12 cellular contexts compared by ENCODE assay signal in the genomic region with DNA sequence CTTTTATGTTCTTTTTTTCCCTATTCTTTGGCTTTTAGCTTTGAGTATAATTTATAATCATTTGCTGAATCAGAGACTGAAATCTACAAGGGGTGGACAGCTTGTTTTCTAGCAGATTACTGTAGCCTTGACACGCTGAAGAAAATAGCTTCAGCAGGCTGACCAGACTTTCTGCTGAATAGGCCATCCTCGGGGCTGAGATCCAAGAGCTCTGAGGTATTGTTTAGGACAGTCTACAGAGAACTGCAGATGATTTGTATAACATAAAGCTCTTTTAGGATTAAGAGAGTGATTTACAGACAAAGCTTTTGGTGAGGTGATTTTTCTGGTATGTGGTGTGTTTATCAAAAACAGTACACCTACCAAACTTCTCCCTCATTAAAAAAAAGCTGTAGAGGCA. TPM values are rescaled to one million over a fixed set of nuclear protein-coding genes. Genes with fewer than 3 reads are reported as not detected.
DNase-seq lines count a peak whose midpoint lies in the region; FAIRE-seq and TF ChIP-seq lines count a peak whose summit lies in the region.
"Had no signal": no experiment of that assay in that cellular context is flagged by ENCODE, and none has a peak within 500 bp of the region (broad histone marks: within the 10 kb centered on the region; RNA-seq: fewer than 3 reads in every experiment).

No MANE protein-coding gene starts in this region.

- TF ChIP-seq CTCF in bronchial epithelial cell (IDR thresholded peaks at IDR 0.05; ENCODE audit: insufficient read depth, low read length, severe bottlenecking), result no peak
- no peak for TF ChIP-seq CTCF in keratinocyte (optimal IDR thresholded peaks at IDR 0.05 in 1 of 3, IDR thresholded peaks at IDR 0.05 in 1 of 3, conservative IDR thresholded peaks at IDR 0.05 in 1 of 3; ENCODE audit: extremely low read depth in 1 of 3, insufficient read depth in 2 of 3, low read length in 3 of 3)
- no peak for TF ChIP-seq CTCF in endodermal cell (conservative IDR thresholded peaks at IDR 0.05)

- no peak for FAIRE-seq in bronchial epithelial cell (lab: Jason Lieb, UNC)
- peak; percentile 58 for FAIRE-seq in keratinocyte (lab: Jason Lieb, UNC)

- peaks cover 5% of the 10 kb centered on the region for H3K4me1 Mint-ChIP-seq in endodermal cell

- H3K4me3 ChIP-seq in MG63, result no peak overlapping the region
- H3K4me3 ChIP-seq in bronchial epithelial cell (ENCODE audit: low read depth, low read length), result no peak overlapping the region
- no peak overlapping the region for H3K4me3 ChIP-seq in keratinocyte (ENCODE audit: control insufficient read depth in 2 of 3, extremely low read depth in 1 of 3, insufficient read depth in 2 of 3, low read depth in 1 of 3, low read length in 3 of 3)
- H3K4me3 ChIP-seq in subcutaneous abdominal adipose tissue (ENCODE audit: low read depth in 1 of 5, low read length in 5 of 5), result no peak overlapping the region
- no peak overlapping the region for H3K4me3 ChIP-seq in endodermal cell (ENCODE audit: low read length)
- H3K4me3 ChIP-seq: thoracic aorta had no signal

- H3K36me3 ChIP-seq in MG63 (peaks cover 2% of the 10 kb centered on the region), bronchial epithelial cell (ENCODE audit: control insufficient read depth, insufficient read depth, low read length) (no peaks in the 10 kb centered on the region), keratinocyte (ENCODE audit: control insufficient read depth in 2 of 2, extremely low read depth in 1 of 2, insufficient read depth in 2 of 2, low read length in 2 of 2) (peaks cover 0 to 2% of the 10 kb centered on the region in 2 experiments), subcutaneous abdominal adipose tissue (ENCODE audit: control insufficient read depth in 5 of 5, insufficient read depth in 5 of 5, low read length in 5 of 5) (peaks cover 0 to 4% (median 0%) of the 10 kb centered on the region in 5 donors), endodermal cell (ENCODE audit: control insufficient read depth, insufficient read depth, low read length) (peaks cover under 1% of the 10 kb centered on the region)
- H3K36me3 ChIP-seq: thoracic aorta had no signal

- WGBS in endodermal cell (ENCODE audit: insufficient coverage in 1 of 2, insufficient read length in 1 of 2), 2 experiments, result 94 to 100% methylated on average over 2 of the region's 2 CpGs

- dilution Hi-C loops in keratinocyte (cut with MboI; ENCODE audit: extremely low pct_ligation_motif_present, low sequenced_read_pairs), result no loop called here

- no peak overlapping the region for H3K27ac ChIP-seq in keratinocyte (ENCODE audit: control insufficient read depth, insufficient read depth, low read length)
- H3K27ac ChIP-seq in subcutaneous abdominal adipose tissue (ENCODE audit: low read depth, low read length), result peak overlapping the region; percentile 69
- no peak overlapping the region for H3K27ac ChIP-seq in endodermal cell (ENCODE audit: low read depth, low read length)

- no peak overlapping the region for H3K4me3 Mint-ChIP-seq in endodermal cell
- H3K4me3 Mint-ChIP-seq: natural killer cell had no signal

- H3K4me1 ChIP-seq in keratinocyte (ENCODE audit: control insufficient read depth, extremely low read depth, insufficient read depth, low read length) (peaks cover 63% of the 10 kb centered on the region), subcutaneous abdominal adipose tissue (ENCODE audit: control insufficient read depth in 5 of 5, insufficient read depth in 5 of 5, low read length in 5 of 5) (peaks cover 0 to 35% (median 19%) of the 10 kb centered on the region in 5 donors), endodermal cell (ENCODE audit: control insufficient read depth, insufficient read depth, low read length) (no peaks in the 10 kb centered on the region)

- H2AFZ ChIP-seq in keratinocyte (ENCODE audit: control insufficient read depth, low read length), result no peak overlapping the region

- no peak overlapping the region for H3K27ac Mint-ChIP-seq in endodermal cell

- H3K9me3 ChIP-seq in MG63 (no peaks in the 10 kb centered on the region), keratinocyte (ENCODE audit: control insufficient read depth, low read depth, low read length) (no peaks in the 10 kb centered on the region), subcutaneous abdominal adipose tissue (ENCODE audit: control insufficient read depth in 5 of 5, low read length in 5 of 5) (no peaks in the 10 kb centered on the region), endodermal cell (ENCODE audit: control insufficient read depth, low read length) (no peaks in the 10 kb centered on the region)
- H3K9me3 ChIP-seq: thoracic aorta had no signal

- H3K27me3 Mint-ChIP-seq in endodermal cell (ENCODE audit: insufficient read depth), result no peaks in the 10 kb centered on the region

- H3K36me3 Mint-ChIP-seq in endodermal cell (ENCODE audit: low read depth), result peaks cover 2% of the 10 kb centered on the region
- H3K36me3 Mint-ChIP-seq: natural killer cell had no signal

- peak; percentile 72 for DNase-seq in MG63
- peak; percentile 22 for DNase-seq in bronchial epithelial cell (ENCODE audit: low read depth)
- DNase-seq in keratinocyte (ENCODE audit: low read depth, low spot score), result no peak
- DNase-seq in AML-193 (lab: John Stamatoyannopoulos, UW), result no peak
- no peak for DNase-seq in endodermal cell
- no peak for DNase-seq in SW 1271 (lab: John Stamatoyannopoulos, UW)
- DNase-seq: activated CD4-positive, CD25-positive, alpha-beta regulatory T cell treated with anti-CD3 and anti-CD28 coated beads, Interleukin-2, amount 50 U/mL, for 72 hours; COR-L47; natural killer cell; NCI-H2171 treated with DMSO at 0.1 percent for 48 hours had no signal

- peaks cover 39% of the 10 kb centered on the region for H3K79me2 ChIP-seq in keratinocyte (ENCODE audit: control insufficient read depth, insufficient read depth, low read length)

- no peaks in the 10 kb centered on the region for H3K9me3 Mint-ChIP-seq in endodermal cell
- H3K9me3 Mint-ChIP-seq: natural killer cell had no signal

- no peak overlapping the region for H3K4me2 ChIP-seq in keratinocyte (ENCODE audit: control insufficient read depth, extremely low read depth, insufficient read depth, low read depth, low read length)

- H4K20me1 ChIP-seq in keratinocyte (ENCODE audit: control insufficient read depth, extremely low read depth, insufficient read depth, low read length), result no peaks in the 10 kb centered on the region

- no peak overlapping the region for H3K9ac ChIP-seq in keratinocyte (ENCODE audit: control insufficient read depth, extremely low read depth, insufficient read depth, low read length)
- H3K9ac ChIP-seq in subcutaneous abdominal adipose tissue (ENCODE audit: low read length in 5 of 5), result peak overlapping the region in 1 of 5 donors; percentile 20
- no peak overlapping the region for H3K9ac ChIP-seq in endodermal cell (ENCODE audit: extremely low read depth, low read length, poor library complexity, severe bottlenecking)

- no peaks in the 10 kb centered on the region for H3K27me3 ChIP-seq in MG63
- no peaks in the 10 kb centered on the region for H3K27me3 ChIP-seq in bronchial epithelial cell (ENCODE audit: control insufficient read depth, insufficient read depth, low read length)
- no peaks in the 10 kb centered on the region for H3K27me3 ChIP-seq in keratinocyte (ENCODE audit: control insufficient read depth, extremely low read depth, insufficient read depth, low read length)
- H3K27me3 ChIP-seq in subcutaneous abdominal adipose tissue (ENCODE audit: control insufficient read depth in 5 of 5, insufficient read depth in 4 of 5, low read length in 5 of 5), result no peaks in the 10 kb centered on the region
- H3K27me3 ChIP-seq in endodermal cell (ENCODE audit: control insufficient read depth, insufficient read depth, low read length, poor library complexity, severe bottlenecking), result no peaks in the 10 kb centered on the region

- H3K9me1 ChIP-seq in keratinocyte (ENCODE audit: control insufficient read depth, extremely low read depth, insufficient read depth, low read length), result no peaks in the 10 kb centered on the region

RNA-seq across cellular contexts. Expression of gene POLR1D, which starts 16.8 kb away (rescaled TPM):
- total RNA-seq in MG63 (2014; rRNA removed; shearing (Covaris generic); ENCODE audit: low replicate concordance), result 138 and 145 TPM in 2 replicates
- total RNA-seq in bronchial epithelial cell (134 and 140 TPM in 2 replicates), endodermal cell (100 to 1,000 TPM; 135 to 136 TPM)
- polyA plus RNA-seq in keratinocyte, result 152 to 235 TPM (median 204 TPM) in 3 replicates
- polyA plus RNA-seq in keratinocyte (2011; ENCODE audit: low read depth), result 183 TPM
- 199 and 322 TPM in 2 replicates for polyA plus RNA-seq in keratinocyte (2011; cell fraction: cytosol; rRNA removed)
- polyA plus RNA-seq in keratinocyte (2011; cell fraction: nucleus; rRNA removed), result 96.8 and 102 TPM in 2 replicates
- polyA plus RNA-seq in keratinocyte (2012; ENCODE audit: low replicate concordance), result 193 and 217 TPM in 2 replicates
- 29.4 to 86.5 TPM (median 63.1 TPM) in 3 replicates for polyA minus RNA-seq in keratinocyte
- 79.4 TPM for polyA minus RNA-seq in keratinocyte (2011; cell fraction: cytosol; rRNA and poly(A)+ RNA removed)
- polyA minus RNA-seq in keratinocyte (2011; cell fraction: nucleus; rRNA and poly(A)+ RNA removed), result 18.8 and 27.7 TPM in 2 replicates
- 164 TPM for polyA plus RNA-seq in endodermal cell (2013, experiment 1 of 2)
- polyA plus RNA-seq in endodermal cell (2013, experiment 2 of 2), result 145 TPM

RNA-seq across cellular contexts. Expression of gene LNX2, which starts 18.2 kb away (rescaled TPM):
- 4.0 and 7.5 TPM in 2 replicates for total RNA-seq in MG63 (2014; rRNA removed; shearing (Covaris generic); ENCODE audit: low replicate concordance)
- total RNA-seq in bronchial epithelial cell (29.1 and 29.2 TPM in 2 replicates), endodermal cell (10 to 100 TPM; 13.9 to 15.6 TPM)
- 12.1 to 17.0 TPM (median 14.4 TPM) in 3 replicates for polyA plus RNA-seq in keratinocyte
- 5.5 TPM for polyA plus RNA-seq in keratinocyte (2011; ENCODE audit: low read depth)
- polyA plus RNA-seq in keratinocyte (2011; cell fraction: cytosol; rRNA removed), result 9.5 and 13.5 TPM in 2 replicates
- 18.1 and 19.1 TPM in 2 replicates for polyA plus RNA-seq in keratinocyte (2011; cell fraction: nucleus; rRNA removed)
- 9.1 and 10.4 TPM in 2 replicates for polyA plus RNA-seq in keratinocyte (2012; ENCODE audit: low replicate concordance)
- polyA minus RNA-seq in keratinocyte, result 16.2 to 22.1 TPM (median 19.6 TPM) in 3 replicates
- polyA minus RNA-seq in keratinocyte (2011; cell fraction: cytosol; rRNA and poly(A)+ RNA removed), result 11.5 TPM
- 17.7 and 35.8 TPM in 2 replicates for polyA minus RNA-seq in keratinocyte (2011; cell fraction: nucleus; rRNA and poly(A)+ RNA removed)
- polyA plus RNA-seq in endodermal cell (2013, experiment 1 of 2), result 7.7 TPM
- polyA plus RNA-seq in endodermal cell (2013, experiment 2 of 2), result 7.8 TPM

Comparison
In these comparisons a context has a peak if more than half of its experiments do, and no peak if none do; other contexts are left out.
1. DNase-seq: peak in MG63 (single experiment) and bronchial epithelial cell (single experiment); none in keratinocyte (single experiment), AML-193 (0 of 2), endodermal cell (single experiment) and SW 1271 (0 of 2).